In the genomic region with DNA sequence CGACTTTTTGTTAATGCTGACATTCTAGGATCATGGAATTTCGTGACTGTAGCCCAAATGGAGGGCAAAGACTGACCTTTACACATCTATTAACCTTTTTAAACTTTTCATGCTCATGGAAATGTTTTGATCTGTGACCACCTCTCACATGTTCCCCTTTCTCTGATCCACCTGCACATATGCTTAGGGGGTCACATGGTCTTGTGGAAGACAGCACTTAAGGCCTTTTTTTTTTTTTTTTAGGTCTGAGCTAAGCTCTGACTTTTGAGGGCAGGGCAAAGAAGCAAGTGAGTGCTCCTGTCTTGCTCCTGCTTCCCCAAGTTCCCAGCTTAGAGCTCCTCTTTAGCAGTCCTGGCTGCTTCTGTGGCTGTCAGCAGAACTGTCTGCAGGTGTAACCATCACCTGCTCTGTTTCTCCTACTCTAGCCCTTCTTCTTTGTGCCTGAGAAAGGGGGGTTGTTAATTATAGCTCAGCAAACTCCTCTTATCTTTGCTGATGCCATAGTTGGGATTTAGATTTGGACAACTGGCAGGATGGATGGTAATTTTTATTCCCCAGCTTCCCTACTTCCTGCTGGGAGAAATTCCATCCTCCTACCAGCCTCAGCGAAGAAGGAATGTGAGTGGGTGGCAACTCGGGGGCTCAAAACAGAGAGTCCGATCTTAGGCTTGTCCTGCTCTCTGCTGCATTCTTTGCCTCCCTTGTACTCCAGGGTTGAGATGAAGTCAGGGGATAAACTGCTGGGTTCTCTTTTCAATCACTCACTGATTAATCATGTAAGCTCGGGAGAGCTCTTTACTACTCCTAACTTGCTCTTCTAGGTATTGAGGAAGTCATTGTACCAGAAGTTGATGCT, we compare ENCODE assay signal across 12 cellular contexts.
DNase-seq lines count a peak whose midpoint lies in the region; ATAC-seq and TF ChIP-seq lines count a peak whose summit lies in the region.
"Had no signal": no experiment of that assay in that cellular context is flagged by ENCODE, and none has a peak within 500 bp of the region (broad histone marks: within the 10 kb centered on the region; RNA-seq: fewer than 3 reads in every experiment).

No MANE protein-coding gene starts in this region.

- H3K36me3 ChIP-seq in HEK293 (ENCODE audit: control insufficient read depth in 2 of 2, insufficient read depth in 1 of 2, low read length in 2 of 2) (no peaks in the 10 kb centered on the region), vagina (no peaks in the 10 kb centered on the region)
- H3K36me3 ChIP-seq: stomach had no signal

- no peaks in the 10 kb centered on the region for H3K27me3 Mint-ChIP-seq in brain

- peaks cover 48% of the 10 kb centered on the region for H3K4me1 Mint-ChIP-seq in brain

- H3K9me3 ChIP-seq in HEK293 (ENCODE audit: control insufficient read depth, insufficient read depth, low read depth, low read length) (no peaks in the 10 kb centered on the region), vagina (no peaks in the 10 kb centered on the region)
- H3K9me3 ChIP-seq: BLaER1 treated with 17β-estradiol and CSF1 and Interleukin-3, amounts not matched to agents 10 nM and 100 nM; stomach had no signal

- DNase-seq in AG10803 (ENCODE audit: low read depth), result peak; percentile 50
- DNase-seq in kidney tubule cell (ENCODE audit: low spot score), result peak; percentile 76
- no peak for DNase-seq in vagina (ENCODE audit: extremely low spot score in 2 of 2)
- no peak for DNase-seq in T-helper 2 cell
- no peak for DNase-seq in NCI-H524 treated with DMSO at 0.1 percent for 48 hours (lab: John Stamatoyannopoulos, UW)
- DNase-seq: activated CD8-positive, alpha-beta memory T cell treated with anti-CD3 and anti-CD28 coated beads, Interleukin-2, amount 50 U/mL, for 4 hours; NCI-H510A; stomach had no signal

- peak overlapping the region in 3 of 5 experiments; percentile 12 to 69 (median 27) for H3K27ac Mint-ChIP-seq in brain

- no peaks in the 10 kb centered on the region for H3K27me3 ChIP-seq in vagina

- H3K4me1 ChIP-seq in HEK293 (ENCODE audit: control insufficient read depth, insufficient read depth, low read length) (no peaks in the 10 kb centered on the region), vagina (no peaks in the 10 kb centered on the region)
- H3K4me1 ChIP-seq: stomach had no signal

- H3K27ac ChIP-seq in HEK293 (ENCODE audit: extremely low read depth, low read depth, low read length) (no peak overlapping the region), vagina (no peak overlapping the region)
- H3K27ac ChIP-seq: BLaER1 treated with 17β-estradiol and CSF1 and Interleukin-3, amounts not matched to agents 10 nM and 100 nM; stomach had no signal

- intact Hi-C loops in vagina (cut with DNase I), result loop anchor here (5.0 kb wide), 1 partner anchor 462 kb away; no protein-coding TSS in a partner anchor

- no peak for ATAC-seq in GM21529 (IDR thresholded peaks at IDR 0.05; ENCODE audit: unreplicated experiment)

- no peaks in the 10 kb centered on the region for H3K9me3 Mint-ChIP-seq in brain

- no peak for TF ChIP-seq CTCF in AG10803 (conservative IDR thresholded peaks at IDR 0.05; ENCODE audit: low read length)
- TF ChIP-seq CTCF in HEK293 (tag by site-specific recombination; IDR thresholded peaks at IDR 0.05), result no peak
- TF ChIP-seq CTCF in brain (conservative IDR thresholded peaks at IDR 0.05), result no peak
- TF ChIP-seq CTCF in vagina (IDR thresholded peaks at IDR 0.05), result no peak

- POLR2A ChIA-PET in HEK293 (lab: Yijun Ruan, JAX), result interaction anchor here (0.7 kb wide), 1 partner anchor 112 kb away, joined by 3 read pairs; no protein-coding TSS in a partner anchor

- no peak overlapping the region; the same call in 1 of the 2 replicates for H3K4me3 ChIP-seq in AG10803 (ENCODE audit: low read length)
- H3K4me3 ChIP-seq in HEK293 (ENCODE audit: low read depth, low read length), result no peak overlapping the region
- no peak overlapping the region for H3K4me3 ChIP-seq in vagina
- H3K4me3 ChIP-seq: BLaER1 treated with 17β-estradiol and CSF1 and Interleukin-3, amounts not matched to agents 10 nM and 100 nM; stomach had no signal

- peaks cover 10% of the 10 kb centered on the region for H3K36me3 Mint-ChIP-seq in brain

- CTCF ChIA-PET in HEK293 (lab: Yijun Ruan, JAX), result interaction anchor here (0.6 to 1.5 kb wide), 5 partner anchors 11 to 472 kb away, joined by 3 to 7 read pairs (median 3); no protein-coding TSS in a partner anchor

- H3K4me3 Mint-ChIP-seq in brain, result no peak overlapping the region

- TF ChIP-seq POLR2A in vagina (IDR thresholded peaks at IDR 0.05), result no peak

TF ChIP-seq in HEK293, 187 proteins besides CTCF, POLR2A, EP300 and RAD21:
- TF ChIP-seq ZBTB48 (tag by site-specific recombination; IDR thresholded peaks at IDR 0.05) (no peak), ZFHX2 (tag by site-specific recombination; conservative IDR thresholded peaks at IDR 0.05) (peak; percentile 77), EGR2 (tag by site-specific recombination; IDR thresholded peaks at IDR 0.05; ENCODE audit: low read depth) (peak; percentile 40; the same call in 1 of the 2 replicates)

Comparison
In these comparisons a context has a peak if more than half of its experiments do, and no peak if none do; other contexts are left out.
1. DNase-seq: peak in AG10803 (single experiment) and kidney tubule cell (single experiment); none in vagina (0 of 2), T-helper 2 cell (0 of 5) and NCI-H524 treated with DMSO at 0.1 percent for 48 hours (single experiment).